Comparison of ENCODE assay signal across 9 cellular contexts in genomic region chr7:514651-515598, GRCh38. TPM values are rescaled to one million over a fixed set of nuclear protein-coding genes. Genes with fewer than 3 reads are reported as not detected.
DNase-seq lines count a peak whose midpoint lies in the region; ATAC-seq, FAIRE-seq and TF ChIP-seq lines count a peak whose summit lies in the region.
"Had no signal": no experiment of that assay in that cellular context is flagged by ENCODE, and none has a peak within 500 bp of the region (broad histone marks: within the 10 kb centered on the region; RNA-seq: fewer than 3 reads in every experiment).

No MANE protein-coding gene starts in this region.

- ATAC-seq in GM21723 (IDR thresholded peaks at IDR 0.05; ENCODE audit: unreplicated experiment), result no peak

- H3K27me3 ChIP-seq in keratinocyte (ENCODE audit: control insufficient read depth, extremely low read depth, insufficient read depth, low read length) (no peaks in the 10 kb centered on the region), transverse colon (no peaks in the 10 kb centered on the region)

- H3K36me3 ChIP-seq in keratinocyte (ENCODE audit: control insufficient read depth in 2 of 2, extremely low read depth in 1 of 2, insufficient read depth in 2 of 2, low read length in 2 of 2), result peaks cover 4 to 8% of the 10 kb centered on the region in 2 experiments
- peaks cover 0 to 6% (median 0%) of the 10 kb centered on the region in 4 donors for H3K36me3 ChIP-seq in transverse colon

- dilution Hi-C loops in keratinocyte (cut with MboI; ENCODE audit: extremely low pct_ligation_motif_present, low sequenced_read_pairs), result no loop called here

- peak overlapping the region; percentile 61 for H3K9ac ChIP-seq in keratinocyte (ENCODE audit: control insufficient read depth, extremely low read depth, insufficient read depth, low read length)

- in situ Hi-C loops in transverse colon (cut with MboI; ENCODE audit: low pct_ligation_motif_present in 1 of 4, low pct_unique_long_range_greater_than_20kb in 1 of 4, low sequenced_read_pairs in 3 of 4), result no loop called here

- H3K27ac ChIP-seq in keratinocyte (ENCODE audit: control insufficient read depth, insufficient read depth, low read length), result peak overlapping the region; percentile 60
- H3K27ac ChIP-seq in transverse colon, result peak overlapping the region; percentile 95 to 98 (median 96)

- H3K4me2 ChIP-seq in keratinocyte (ENCODE audit: control insufficient read depth, extremely low read depth, insufficient read depth, low read depth, low read length), result peak overlapping the region; percentile 77

- peaks cover 70% of the 10 kb centered on the region for H3K79me2 ChIP-seq in keratinocyte (ENCODE audit: control insufficient read depth, insufficient read depth, low read length)

- intact Hi-C loops in transverse colon (cut with DNase I; ENCODE audit: low total_unique reads), result loop anchor here (10.0 kb wide), 2 partner anchors 210 to 260 kb away; partner anchors contain the start of genes DNAAF5 and PRKAR1B

- H3K9me1 ChIP-seq in keratinocyte (ENCODE audit: control insufficient read depth, extremely low read depth, insufficient read depth, low read length), result no peaks in the 10 kb centered on the region

- peak overlapping the region in 2 of 3 experiments; percentile 27 to 73 for H3K4me3 ChIP-seq in keratinocyte (ENCODE audit: control insufficient read depth in 2 of 3, extremely low read depth in 1 of 3, insufficient read depth in 2 of 3, low read depth in 1 of 3, low read length in 3 of 3)
- H3K4me3 ChIP-seq in transverse colon, result no peak overlapping the region

- TF ChIP-seq CTCF in keratinocyte (optimal IDR thresholded peaks at IDR 0.05 in 1 of 3, IDR thresholded peaks at IDR 0.05 in 1 of 3, conservative IDR thresholded peaks at IDR 0.05 in 1 of 3; ENCODE audit: extremely low read depth in 1 of 3, insufficient read depth in 2 of 3, low read length in 3 of 3) (no peak), transverse colon (IDR thresholded peaks at IDR 0.05) (no peak)

- no peak for TF ChIP-seq EP300 in transverse colon (IDR thresholded peaks at IDR 0.05; ENCODE audit: low read depth)

- peaks cover 7% of the 10 kb centered on the region for H4K20me1 ChIP-seq in keratinocyte (ENCODE audit: control insufficient read depth, extremely low read depth, insufficient read depth, low read length)

- FAIRE-seq in keratinocyte (lab: Jason Lieb, UNC), result peak; percentile 94

- H3K4me1 ChIP-seq in keratinocyte (ENCODE audit: control insufficient read depth, extremely low read depth, insufficient read depth, low read length) (peaks cover 48% of the 10 kb centered on the region), transverse colon (peaks cover 32 to 61% (median 55%) of the 10 kb centered on the region in 4 donors)

- no peak for TF ChIP-seq POLR2A in transverse colon (IDR thresholded peaks at IDR 0.05)

- H3K9me3 ChIP-seq in keratinocyte (ENCODE audit: control insufficient read depth, low read depth, low read length) (no peaks in the 10 kb centered on the region), transverse colon (no peaks in the 10 kb centered on the region)

- peak; percentile 17 for DNase-seq in activated naive CD4-positive, alpha-beta T cell treated with Interleukin-2 at 50 U/mL for 16 hours
- DNase-seq in activated naive CD4-positive, alpha-beta T cell (lab: John Stamatoyannopoulos, UW), result no peak
- DNase-seq in astrocyte of the hippocampus (ENCODE audit: low read depth, low spot score) (peak; percentile 51), keratinocyte (ENCODE audit: low read depth, low spot score) (no peak), transverse colon (peak; percentile 78), NCI-H510A (lab: John Stamatoyannopoulos, UW) (no peak), germinal center (ENCODE audit: low spot score) (no peak)
- DNase-seq: activated effector memory CD4-positive, alpha-beta T cell treated with Interleukin-2 at 50 U/mL for 16 hours had no signal

- no peak overlapping the region for H2AFZ ChIP-seq in keratinocyte (ENCODE audit: control insufficient read depth, low read length)

- WGBS in transverse colon (ENCODE audit: low coverage in 1 of 2), 2 donors, result 53 to 55% methylated on average over 6 to 25 of the region's 25 CpGs

RNA-seq across cellular contexts. Expression of gene PDGFA, which starts 4.7 kb away (rescaled TPM):
- polyA plus RNA-seq in keratinocyte, result 12.4 to 22.6 TPM (median 14.8 TPM) in 3 replicates
- polyA plus RNA-seq in keratinocyte (2011; ENCODE audit: low read depth), result 10.9 TPM
- polyA plus RNA-seq in keratinocyte (2011; cell fraction: cytosol; rRNA removed), result 9.2 and 13.0 TPM in 2 replicates
- polyA plus RNA-seq in keratinocyte (2011; cell fraction: nucleus; rRNA removed), result 23.9 and 25.3 TPM in 2 replicates
- 13.5 and 21.9 TPM in 2 replicates for polyA plus RNA-seq in keratinocyte (2012; ENCODE audit: low replicate concordance)
- polyA minus RNA-seq in keratinocyte, result 36.1 to 45.4 TPM (median 43.7 TPM) in 3 replicates
- 110 TPM for polyA minus RNA-seq in keratinocyte (2011; cell fraction: cytosol; rRNA and poly(A)+ RNA removed)
- polyA minus RNA-seq in keratinocyte (2011; cell fraction: nucleus; rRNA and poly(A)+ RNA removed), result 26.0 and 30.8 TPM in 2 replicates
- total RNA-seq in transverse colon, result 100 to 1,000 TPM in 2 of 4 donors, 10 to 100 TPM in 2; 60.2 to 123 (median 104) TPM

Comparison
In these comparisons a context has a peak if more than half of its experiments do, and no peak if none do; other contexts are left out.
1. DNase-seq: peak in activated naive CD4-positive, alpha-beta T cell treated with Interleukin-2 at 50 U/mL for 16 hours (single experiment), astrocyte of the hippocampus (single experiment) and transverse colon (single experiment); none in activated naive CD4-positive, alpha-beta T cell (0 of 4), keratinocyte (single experiment), NCI-H510A (single experiment) and germinal center (single experiment).
2. H3K4me3 ChIP-seq: peak in keratinocyte (2 of 3); none in transverse colon (0 of 4).